In the genomic region with DNA sequence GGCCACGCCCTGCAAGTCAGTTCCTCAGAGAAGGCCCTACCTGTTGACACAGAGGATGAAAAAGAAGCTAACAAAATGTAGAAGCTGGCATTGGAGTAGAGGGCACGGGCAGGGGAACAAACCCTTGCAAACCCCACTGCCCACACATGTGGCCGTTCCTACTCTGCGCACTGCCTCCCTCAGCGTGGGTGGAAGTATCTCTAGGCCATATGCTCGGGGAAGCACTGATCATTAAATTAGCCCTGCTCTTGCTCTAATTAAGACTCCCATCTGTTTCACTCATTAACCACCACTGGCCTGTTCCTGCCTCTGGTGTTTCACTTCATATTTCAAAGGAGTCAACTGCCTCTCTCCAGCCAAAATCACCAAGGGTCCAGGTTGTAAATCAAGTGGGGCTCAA, we compare ENCODE assay signal across 22 cellular contexts.
DNase-seq lines count a peak whose midpoint lies in the region; FAIRE-seq and TF ChIP-seq lines count a peak whose summit lies in the region.
"Had no signal": no experiment of that assay in that cellular context is flagged by ENCODE, and none has a peak within 500 bp of the region (broad histone marks: within the 10 kb centered on the region; RNA-seq: fewer than 3 reads in every experiment).

No MANE protein-coding gene starts in this region.

- H3K9ac ChIP-seq in H1 (replicated peaks in 1 of 4; ENCODE audit: extremely low read depth in 1 of 4, low read depth in 3 of 4, low read length in 3 of 4) (no peak overlapping the region), trophoblast cell (ENCODE audit: low read length) (no peak overlapping the region)
- H3K9ac ChIP-seq: BLaER1 treated with 17β-estradiol and CSF1 and Interleukin-3, amounts not matched to agents 10 nM and 100 nM; KMS-11 had no signal

- H3K4me2 ChIP-seq in H1 (ENCODE audit: insufficient read depth in 1 of 2, low read depth in 2 of 2, low read length in 2 of 2) (no peak overlapping the region), trophoblast cell (ENCODE audit: low read length) (no peak overlapping the region)
- H3K4me2 ChIP-seq: KMS-11 had no signal

- no peak overlapping the region for H3K27ac Mint-ChIP-seq in activated T-helper 2 cell treated with anti-CD3 and anti-CD28 coated beads, Interferon-gamma antibody, Interleukin-2, Interleukin-4, amounts not matched to agents 10 μg/mL and 5 μg/mL and 100 μg/mL, durations not matched to agents 14 hours and 24 hours and 36 hours
- H3K27ac Mint-ChIP-seq: CD8-positive, alpha-beta T cell had no signal

- no peaks in the 10 kb centered on the region for H4K20me1 ChIP-seq in H1 (replicated peaks in 1 of 2; ENCODE audit: control insufficient read depth in 1 of 2, insufficient read depth in 2 of 2, low read length in 2 of 2)
- H4K20me1 ChIP-seq: BLaER1 treated with 17β-estradiol and CSF1 and Interleukin-3, amounts not matched to agents 10 nM and 100 nM had no signal

- peaks cover 4% of the 10 kb centered on the region for H3K27me3 Mint-ChIP-seq in activated T-helper 2 cell treated with anti-CD3 and anti-CD28 coated beads, Interferon-gamma antibody, Interleukin-2, Interleukin-4, amounts not matched to agents 10 μg/mL and 5 μg/mL and 100 μg/mL, durations not matched to agents 14 hours and 24 hours and 36 hours (ENCODE audit: low read depth)

- no peak overlapping the region for H4K5ac ChIP-seq in H1 (ENCODE audit: insufficient read length, low read depth, low read length)

- no peak for TF ChIP-seq RAD21 in H1 (IDR thresholded peaks at IDR 0.05 in 1 of 2, conservative IDR thresholded peaks at IDR 0.05 in 1 of 2; ENCODE audit: low read depth in 2 of 2, low read length in 2 of 2)

- H3K4me1 Mint-ChIP-seq in activated T-helper 2 cell treated with anti-CD3 and anti-CD28 coated beads, Interferon-gamma antibody, Interleukin-2, Interleukin-4, amounts not matched to agents 10 μg/mL and 5 μg/mL and 100 μg/mL, durations not matched to agents 14 hours and 24 hours and 36 hours (ENCODE audit: low read depth), result peaks cover 14% of the 10 kb centered on the region

- H3K56ac ChIP-seq in H1 (replicated peaks; ENCODE audit: insufficient read length, low read depth, low read length), result no peak overlapping the region

- H3K27ac ChIP-seq in H1 (ENCODE audit: low read depth, low read length), result no peak overlapping the region
- H3K27ac ChIP-seq in trophoblast cell (ENCODE audit: low read depth, low read length), result no peak overlapping the region
- no peak overlapping the region for H3K27ac ChIP-seq in left ventricle myocardium inferior (replicated peaks)
- H3K27ac ChIP-seq in caudate nucleus (ENCODE audit: low read depth, low read length), result no peak overlapping the region
- H3K27ac ChIP-seq: 22Rv1; BLaER1 treated with 17β-estradiol and CSF1 and Interleukin-3, amounts not matched to agents 10 nM and 100 nM; KMS-11 had no signal

- H4K8ac ChIP-seq in H1 (ENCODE audit: extremely low read depth, insufficient read depth, low read length), result no peak overlapping the region; the same call in 1 of the 2 replicates
- no peak overlapping the region for H4K8ac ChIP-seq in trophoblast cell (ENCODE audit: low read depth, low read length)

- no peak overlapping the region for H2AK5ac ChIP-seq in H1 (ENCODE audit: low read depth, low read length)
- H2AK5ac ChIP-seq in trophoblast cell (ENCODE audit: low read length), result no peak overlapping the region

- no peaks in the 10 kb centered on the region for H3K9me3 Mint-ChIP-seq in activated T-helper 2 cell treated with anti-CD3 and anti-CD28 coated beads, Interferon-gamma antibody, Interleukin-2, Interleukin-4, amounts not matched to agents 10 μg/mL and 5 μg/mL and 100 μg/mL, durations not matched to agents 14 hours and 24 hours and 36 hours
- H3K9me3 Mint-ChIP-seq: CD8-positive, alpha-beta T cell had no signal

- H3K79me2 ChIP-seq in H1 (ENCODE audit: control insufficient read depth in 1 of 2, insufficient read depth in 2 of 2, low read length in 2 of 2) (no peaks in the 10 kb centered on the region), trophoblast cell (ENCODE audit: control insufficient read depth, insufficient read depth, low read length, poor library complexity) (no peaks in the 10 kb centered on the region)

- H3K4me3 ChIP-seq in H1 (ENCODE audit: extremely low read depth in 1 of 4, insufficient read depth in 2 of 4, low read depth in 3 of 4, low read length in 4 of 4) (no peak overlapping the region), trophoblast cell (ENCODE audit: low read depth, low read length) (peak overlapping the region; percentile 49), left ventricle myocardium inferior (no peak overlapping the region)
- H3K4me3 ChIP-seq: BLaER1 treated with 17β-estradiol and CSF1 and Interleukin-3, amounts not matched to agents 10 nM and 100 nM had no signal

- no peaks in the 10 kb centered on the region for H3K36me3 Mint-ChIP-seq in activated T-helper 2 cell treated with anti-CD3 and anti-CD28 coated beads, Interferon-gamma antibody, Interleukin-2, Interleukin-4, amounts not matched to agents 10 μg/mL and 5 μg/mL and 100 μg/mL, durations not matched to agents 14 hours and 24 hours and 36 hours (ENCODE audit: low read depth)
- H3K36me3 Mint-ChIP-seq: CD8-positive, alpha-beta T cell had no signal

- CTCF ChIA-PET in H1 (lab: Charles Lee; ENCODE audit: partially characterized antibody), result no interaction called here

- WGBS in H1 (ENCODE audit: extremely low coverage in 1 of 2, insufficient coverage in 1 of 2, insufficient read length in 1 of 2, insufficient replicate concordance in 2 of 2, low coverage in 1 of 2, low lambda C conversion rate in 2 of 2, missing lambda C conversion rate in 1 of 2), 2 experiments, result 71% methylated on average over 6 of the region's 6 CpGs; no CpG with 5 or more reads in 1 of the 2 experiments
- no CpG with 5 or more reads among the region's 6 CpGs for WGBS in trophoblast cell (ENCODE audit: extremely low coverage, insufficient coverage, insufficient read length)

- intact Hi-C loops in left ventricle myocardium inferior (cut with micrococcal nuclease), result no loop called here
- intact Hi-C loops in activated T-helper 2 cell treated with anti-CD3 and anti-CD28 coated beads, Interferon-gamma antibody, Interleukin-2, Interleukin-4, amounts not matched to agents 10 μg/mL and 5 μg/mL and 100 μg/mL, durations not matched to agents 14 hours and 24 hours and 36 hours (cut with micrococcal nuclease), result no loop called here

- H3K27me3 ChIP-seq in H1 (replicated peaks in 1 of 4; ENCODE audit: control insufficient read depth in 3 of 4, extremely low read depth in 1 of 4, insufficient read depth in 3 of 4, low read length in 3 of 4) (no peaks in the 10 kb centered on the region), trophoblast cell (ENCODE audit: insufficient read depth, low read length) (no peaks in the 10 kb centered on the region), left ventricle myocardium inferior (ENCODE audit: low read depth) (peaks cover 69% of the 10 kb centered on the region)
- H3K27me3 ChIP-seq: BLaER1 treated with 17β-estradiol and CSF1 and Interleukin-3, amounts not matched to agents 10 nM and 100 nM had no signal

- H3K79me1 ChIP-seq in H1 (ENCODE audit: low read depth, low read length), result no peaks in the 10 kb centered on the region
- H3K79me1 ChIP-seq in trophoblast cell (ENCODE audit: low read length), result no peaks in the 10 kb centered on the region

- POLR2A ChIA-PET in H1 (lab: Charles Lee; ENCODE audit: partially characterized antibody), result no interaction called here

- H2BK120ac ChIP-seq in H1 (replicated peaks; ENCODE audit: low read depth, low read length), result no peak overlapping the region
- no peak overlapping the region for H2BK120ac ChIP-seq in trophoblast cell (ENCODE audit: insufficient read depth, low read length, poor library complexity)

- no peaks in the 10 kb centered on the region for H3K36me3 ChIP-seq in H1 (ENCODE audit: control insufficient read depth in 2 of 4, insufficient read depth in 4 of 4, low read length in 3 of 4)
- no peaks in the 10 kb centered on the region for H3K36me3 ChIP-seq in trophoblast cell (ENCODE audit: control insufficient read depth in 1 of 2, insufficient read depth in 2 of 2, low read length in 2 of 2)
- no peaks in the 10 kb centered on the region for H3K36me3 ChIP-seq in left ventricle myocardium inferior
- H3K36me3 ChIP-seq: BLaER1 treated with 17β-estradiol and CSF1 and Interleukin-3, amounts not matched to agents 10 nM and 100 nM had no signal

- no peak for TF ChIP-seq POLR2A in H1 (IDR thresholded peaks at IDR 0.05; ENCODE audit: control extremely low read depth in 1 of 2, low read depth in 2 of 2, low read length in 2 of 2)

- no peak overlapping the region for H2BK12ac ChIP-seq in H1 (ENCODE audit: low read depth, low read length)
- no peak overlapping the region for H2BK12ac ChIP-seq in trophoblast cell (ENCODE audit: low read length)

- no peak for FAIRE-seq in H1 (lab: Jason Lieb, UNC)

- H3K23ac ChIP-seq in H1 (ENCODE audit: insufficient read length) (no peak overlapping the region), trophoblast cell (ENCODE audit: low read length) (no peak overlapping the region)

- DNase-seq in NCI-H2171 treated with DMSO at 0.1 percent for 48 hours (lab: John Stamatoyannopoulos, UW) (peak; percentile 42), NCI-H2171 (lab: John Stamatoyannopoulos, UW) (no peak), NCI-H1694 (lab: John Stamatoyannopoulos, UW) (peak; percentile 67), H1 (ENCODE audit: low read depth in 1 of 2, low spot score in 2 of 2) (no peak), trophoblast cell (no peak), left ventricle myocardium inferior (no peak), caudate nucleus (lab: John Stamatoyannopoulos, UW) (no peak)
- no peak for DNase-seq in activated T-helper 2 cell treated with anti-CD3 and anti-CD28 coated beads, Interferon-gamma antibody, Interleukin-2, Interleukin-4, amounts not matched to agents 10 μg/mL and 5 μg/mL and 100 μg/mL, durations not matched to agents 14 hours and 24 hours and 36 hours (ENCODE audit: low spot score)
- DNase-seq: DMS53; GDM1; H7; IMR-90; NCI-H1105; NCI-H146; NCI-H2081; NCI-H446; NK-92 treated with Interleukin-12 subunit alpha and Interleukin-12 subunit beta, amount 100 ng/mL, for 24 hours; SIG-M5 had no signal

- H4K12ac ChIP-seq in trophoblast cell (ENCODE audit: low read depth, low read length), result no peak overlapping the region

- H3K18ac ChIP-seq in H1 (ENCODE audit: extremely low read depth, low read length) (no peak overlapping the region), trophoblast cell (ENCODE audit: low read length) (no peak overlapping the region)

- H3K4me1 ChIP-seq in H1 (replicated peaks in 1 of 4; ENCODE audit: control insufficient read depth in 3 of 4, insufficient read depth in 4 of 4, low read length in 3 of 4), result peaks cover 0 to 10% (median 5%) of the 10 kb centered on the region in 4 experiments; a peak in 5 of 7 replicates
- no peaks in the 10 kb centered on the region for H3K4me1 ChIP-seq in trophoblast cell (ENCODE audit: control insufficient read depth in 1 of 2, insufficient read depth in 2 of 2, low read length in 2 of 2)
- no peaks in the 10 kb centered on the region for H3K4me1 ChIP-seq in left ventricle myocardium inferior

- H2BK15ac ChIP-seq in H1 (ENCODE audit: low read length), result no peak overlapping the region; the same call in 1 of the 2 replicates

- H3K4me3 Mint-ChIP-seq in activated T-helper 2 cell treated with anti-CD3 and anti-CD28 coated beads, Interferon-gamma antibody, Interleukin-2, Interleukin-4, amounts not matched to agents 10 μg/mL and 5 μg/mL and 100 μg/mL, durations not matched to agents 14 hours and 24 hours and 36 hours (ENCODE audit: low read depth), result no peak overlapping the region
- H3K4me3 Mint-ChIP-seq: CD8-positive, alpha-beta T cell had no signal

- H3K9me3 ChIP-seq in H1 (ENCODE audit: insufficient read depth in 2 of 2, low read depth in 1 of 2, low read length in 1 of 2), result no peaks in the 10 kb centered on the region
- H3K9me3 ChIP-seq in trophoblast cell (ENCODE audit: insufficient read depth, low read depth, low read length), result peaks cover under 1% of the 10 kb centered on the region
- no peaks in the 10 kb centered on the region for H3K9me3 ChIP-seq in left ventricle myocardium inferior (replicated peaks)

- H2AFZ ChIP-seq in H1 (ENCODE audit: low read length) (no peak overlapping the region), trophoblast cell (ENCODE audit: insufficient read depth, low read length, poor library complexity) (no peak overlapping the region)

- H4K91ac ChIP-seq in H1 (replicated peaks; ENCODE audit: insufficient read length, low read length) (no peak overlapping the region), trophoblast cell (ENCODE audit: low read depth, low read length) (no peak overlapping the region)

- no peaks in the 10 kb centered on the region for H3K23me2 ChIP-seq in H1 (ENCODE audit: low read depth, low read length)

- TF ChIP-seq EP300 in H1 (IDR thresholded peaks at IDR 0.05; ENCODE audit: borderline replicate concordance in 1 of 2, low read depth in 2 of 2, low read length in 2 of 2), result no peak

- H3K4ac ChIP-seq in H1 (replicated peaks; ENCODE audit: insufficient read length, low read depth, low read length), result peak overlapping the region; percentile 41
- no peak overlapping the region for H3K4ac ChIP-seq in trophoblast cell (ENCODE audit: low read depth, low read length)

- TF ChIP-seq CTCF in H1 (IDR thresholded peaks at IDR 0.05; ENCODE audit: control extremely low read depth in 1 of 3, insufficient read depth in 1 of 3, low read depth in 1 of 3, low read length in 3 of 3) (no peak), left ventricle myocardium inferior (IDR thresholded peaks at IDR 0.05; ENCODE audit: borderline replicate concordance) (no peak)

- no peak overlapping the region for H2BK20ac ChIP-seq in H1 (ENCODE audit: low read length)

- H3K14ac ChIP-seq in H1 (ENCODE audit: insufficient read length), result no peak overlapping the region
- no peak overlapping the region for H3K14ac ChIP-seq in trophoblast cell (ENCODE audit: low read length)

- H2BK5ac ChIP-seq in H1 (ENCODE audit: low read depth, low read length) (no peak overlapping the region), trophoblast cell (ENCODE audit: low read depth, low read length, poor library complexity) (no peak overlapping the region)

Comparison
In these comparisons a context has a peak if more than half of its experiments do, and no peak if none do; other contexts are left out.
1. DNase-seq: peak in NCI-H2171 treated with DMSO at 0.1 percent for 48 hours (single experiment) and NCI-H1694 (single experiment); none in NCI-H2171 (single experiment), H1 (0 of 2), trophoblast cell (0 of 2), left ventricle myocardium inferior (single experiment), activated T-helper 2 cell treated with anti-CD3 and anti-CD28 coated beads, Interferon-gamma antibody, Interleukin-2, Interleukin-4, amounts not matched to agents 10 μg/mL and 5 μg/mL and 100 μg/mL, durations not matched to agents 14 hours and 24 hours and 36 hours (single experiment) and caudate nucleus (0 of 61).